ENCODE assay signal across 14 cellular contexts in the genomic region with DNA sequence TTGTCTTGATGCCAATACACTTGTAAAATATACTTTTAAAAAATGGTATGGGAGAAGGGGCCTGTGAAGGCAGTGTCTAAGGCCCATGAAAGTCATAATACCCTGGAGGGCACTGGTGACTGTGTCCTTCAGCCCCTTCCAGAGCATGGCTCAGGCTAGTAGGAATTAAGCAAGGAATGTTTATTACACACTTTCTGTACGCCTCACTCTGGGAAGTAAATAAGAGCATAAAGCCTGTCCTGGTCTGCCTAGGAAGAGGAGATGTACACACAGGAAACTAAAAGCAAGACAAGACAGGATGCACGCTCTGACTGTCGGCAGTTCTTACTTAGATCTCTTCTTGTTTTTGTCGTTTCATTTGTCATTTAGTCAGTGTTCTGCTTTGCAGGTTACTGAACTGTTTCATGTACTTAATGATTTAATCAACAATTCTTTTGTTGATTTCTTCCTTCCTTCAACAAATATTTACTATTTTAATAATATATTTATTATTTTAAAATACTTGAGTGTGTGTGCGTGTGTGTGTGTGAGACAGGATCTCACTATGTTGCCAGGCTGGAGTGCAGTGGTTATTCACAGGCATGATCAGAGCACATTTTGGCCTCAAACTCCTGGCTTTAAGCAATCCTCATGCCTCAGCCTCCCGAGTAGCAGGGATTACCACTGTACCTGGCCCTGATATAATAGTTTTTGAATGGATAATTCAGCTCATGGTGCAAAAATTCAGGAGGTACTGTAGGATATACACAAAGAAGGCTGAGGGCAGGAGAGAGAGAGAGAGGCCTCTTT. TPM values are rescaled to one million over a fixed set of nuclear protein-coding genes. Genes with fewer than 3 reads are reported as not detected.
DNase-seq lines count a peak whose midpoint lies in the region; ATAC-seq and TF ChIP-seq lines count a peak whose summit lies in the region.
"Had no signal": no experiment of that assay in that cellular context is flagged by ENCODE, and none has a peak within 500 bp of the region (broad histone marks: within the 10 kb centered on the region; RNA-seq: fewer than 3 reads in every experiment).

No MANE protein-coding gene starts in this region.

- H3K9me3 ChIP-seq in KOPT-K1 (ENCODE audit: insufficient read depth, low read length, poor library complexity, severe bottlenecking), result no peaks in the 10 kb centered on the region
- H3K9me3 ChIP-seq: gastrocnemius medialis had no signal

- H3K36me3 Mint-ChIP-seq in activated CD8-positive, alpha-beta memory T cell treated with anti-CD3 and anti-CD28 coated beads, Interleukin-2, amount 10 ng/mL, durations not matched to agents 7 days and 5 days, result peaks cover 2% of the 10 kb centered on the region
- no peaks in the 10 kb centered on the region for H3K36me3 Mint-ChIP-seq in activated naive CD8-positive, alpha-beta T cell treated with anti-CD3 and anti-CD28 coated beads, Interleukin-2, amount 50 U/mL, for 24 hours (ENCODE audit: low read depth)
- H3K36me3 Mint-ChIP-seq in progenitor cell of endocrine pancreas (ENCODE audit: insufficient read depth), result no peaks in the 10 kb centered on the region

- CTCF ChIA-PET in activated CD8-positive, alpha-beta memory T cell treated with anti-CD3 and anti-CD28 coated beads, Interleukin-2, amount 10 ng/mL, durations not matched to agents 7 days and 5 days (lab: Charles Lee), result interaction anchor here (0.9 to 1.3 kb wide), 2 partner anchors 18 to 158 kb away, joined by 3 to 4 read pairs; no protein-coding TSS in a partner anchor
- CTCF ChIA-PET in GM10248 (lab: Yijun Ruan, JAX), result no interaction called here

- H3K9me3 Mint-ChIP-seq in activated CD8-positive, alpha-beta memory T cell treated with anti-CD3 and anti-CD28 coated beads, Interleukin-2, amount 10 ng/mL, durations not matched to agents 7 days and 5 days (ENCODE audit: low read depth), result no peaks in the 10 kb centered on the region
- no peaks in the 10 kb centered on the region for H3K9me3 Mint-ChIP-seq in activated naive CD8-positive, alpha-beta T cell treated with anti-CD3 and anti-CD28 coated beads, Interleukin-2, amount 50 U/mL, for 24 hours
- no peaks in the 10 kb centered on the region for H3K9me3 Mint-ChIP-seq in progenitor cell of endocrine pancreas (ENCODE audit: low read depth)

- no peak for TF ChIP-seq CTCF in progenitor cell of endocrine pancreas (IDR thresholded peaks at IDR 0.05; ENCODE audit: unreplicated experiment)
- no peak for TF ChIP-seq CTCF in GM10248 (IDR thresholded peaks at IDR 0.05; ENCODE audit: control extremely low read depth, extremely low read depth, low read depth, missing control alignments)

- peak; percentile 47 for DNase-seq in activated CD8-positive, alpha-beta memory T cell treated with anti-CD3 and anti-CD28 coated beads, Interleukin-2, amount 10 ng/mL, durations not matched to agents 7 days and 5 days
- no peak for DNase-seq in activated CD8-positive, alpha-beta memory T cell treated with anti-CD3 and anti-CD28 coated beads, Interleukin-2, amount 50 U/mL, for 48 hours
- DNase-seq in activated naive CD8-positive, alpha-beta T cell treated with anti-CD3 and anti-CD28 coated beads, Interleukin-2, amount 50 U/mL, for 24 hours, result no peak
- DNase-seq in progenitor cell of endocrine pancreas (ENCODE audit: low spot score, unreplicated experiment) (no peak), NCI-H146 treated with DMSO at 0.1 percent for 48 hours (lab: John Stamatoyannopoulos, UW; ENCODE audit: unreplicated experiment) (no peak), GM10248 (ENCODE audit: extremely low spot score) (no peak), LoVo (ENCODE audit: low spot score) (no peak)
- DNase-seq: ACHN, dermis blood vessel endothelial cell, gastrocnemius medialis, MV-4-11, NCI-H524 treated with DMSO at 0.1 percent for 48 hours had no signal

- H3K4me3 Mint-ChIP-seq in activated CD8-positive, alpha-beta memory T cell treated with anti-CD3 and anti-CD28 coated beads, Interleukin-2, amount 10 ng/mL, durations not matched to agents 7 days and 5 days, result no peak overlapping the region
- no peak overlapping the region for H3K4me3 Mint-ChIP-seq in activated naive CD8-positive, alpha-beta T cell treated with anti-CD3 and anti-CD28 coated beads, Interleukin-2, amount 50 U/mL, for 24 hours
- H3K4me3 Mint-ChIP-seq in progenitor cell of endocrine pancreas (ENCODE audit: low read depth), result no peak overlapping the region

- no peaks in the 10 kb centered on the region for H3K36me3 ChIP-seq in KOPT-K1 (ENCODE audit: insufficient read depth, low read length)
- H3K36me3 ChIP-seq: gastrocnemius medialis had no signal

- H3K4me1 Mint-ChIP-seq in activated CD8-positive, alpha-beta memory T cell treated with anti-CD3 and anti-CD28 coated beads, Interleukin-2, amount 10 ng/mL, durations not matched to agents 7 days and 5 days, result peaks cover 7% of the 10 kb centered on the region
- peaks cover 6% of the 10 kb centered on the region for H3K4me1 Mint-ChIP-seq in activated naive CD8-positive, alpha-beta T cell treated with anti-CD3 and anti-CD28 coated beads, Interleukin-2, amount 50 U/mL, for 24 hours
- peaks cover 2% of the 10 kb centered on the region for H3K4me1 Mint-ChIP-seq in progenitor cell of endocrine pancreas (ENCODE audit: low read depth)

- ATAC-seq in activated CD8-positive, alpha-beta memory T cell treated with anti-CD3 and anti-CD28 coated beads, Interleukin-2, amount 10 ng/mL, durations not matched to agents 7 days and 5 days, result peak; percentile 78
- peak; percentile 54 for ATAC-seq in activated naive CD8-positive, alpha-beta T cell treated with anti-CD3 and anti-CD28 coated beads, Interleukin-2, amount 50 U/mL, for 24 hours
- ATAC-seq: gastrocnemius medialis, sciatic nerve had no signal

- H3K27me3 Mint-ChIP-seq in activated CD8-positive, alpha-beta memory T cell treated with anti-CD3 and anti-CD28 coated beads, Interleukin-2, amount 10 ng/mL, durations not matched to agents 7 days and 5 days, result no peaks in the 10 kb centered on the region
- H3K27me3 Mint-ChIP-seq in activated naive CD8-positive, alpha-beta T cell treated with anti-CD3 and anti-CD28 coated beads, Interleukin-2, amount 50 U/mL, for 24 hours, result no peaks in the 10 kb centered on the region
- no peaks in the 10 kb centered on the region for H3K27me3 Mint-ChIP-seq in progenitor cell of endocrine pancreas

- peak overlapping the region; percentile 65 for H3K27ac ChIP-seq in KOPT-K1 (ENCODE audit: low read depth, low read length, poor library complexity, severe bottlenecking)
- H3K27ac ChIP-seq: gastrocnemius medialis had no signal

- POLR2A ChIA-PET in GM10248 (lab: Yijun Ruan, JAX), result no interaction called here

- H3K27ac Mint-ChIP-seq in activated CD8-positive, alpha-beta memory T cell treated with anti-CD3 and anti-CD28 coated beads, Interleukin-2, amount 10 ng/mL, durations not matched to agents 7 days and 5 days, result peak overlapping the region; percentile 74
- peak overlapping the region; percentile 5 for H3K27ac Mint-ChIP-seq in activated naive CD8-positive, alpha-beta T cell treated with anti-CD3 and anti-CD28 coated beads, Interleukin-2, amount 50 U/mL, for 24 hours
- peak overlapping the region; percentile 42 for H3K27ac Mint-ChIP-seq in progenitor cell of endocrine pancreas

RNA-seq across cellular contexts. Expression of a gene that starts 9.0 kb away (rescaled TPM):
- under 1 TPM; 0.14 to 0.29 TPM for total RNA-seq in activated CD8-positive, alpha-beta memory T cell treated with anti-CD3 and anti-CD28 coated beads, Interleukin-2, amount 10 ng/mL, durations not matched to agents 7 days and 5 days
- total RNA-seq in progenitor cell of endocrine pancreas, result 35.5 and 38.9 TPM in 2 replicates

Comparison
In these comparisons a context has a peak if more than half of its experiments do, and no peak if none do; other contexts are left out.
1. H3K27ac Mint-ChIP-seq: peak in every context shown above with its lines; median percentile 74 in activated CD8-positive, alpha-beta memory T cell treated with anti-CD3 and anti-CD28 coated beads, Interleukin-2, amount 10 ng/mL, durations not matched to agents 7 days and 5 days; 42 in progenitor cell of endocrine pancreas; 5 in activated naive CD8-positive, alpha-beta T cell treated with anti-CD3 and anti-CD28 coated beads, Interleukin-2, amount 50 U/mL, for 24 hours.
2. RNA of a gene that starts 9.0 kb away (total RNA-seq): 35.5 to 38.9 TPM in progenitor cell of endocrine pancreas; 0.14 to 0.29 TPM in activated CD8-positive, alpha-beta memory T cell treated with anti-CD3 and anti-CD28 coated beads, Interleukin-2, amount 10 ng/mL, durations not matched to agents 7 days and 5 days; every median in the first group is over 10 times any median in the second.